ENCODE assay signal across 8 cellular contexts in genomic region chr16:49492090-49492801, GRCh38.
A peak's percentile ranks its signal among the peaks of the same experiment; 100 is the strongest.
DNase-seq lines count a peak whose midpoint lies in the region; ATAC-seq lines count a peak whose summit lies in the region.

No MANE protein-coding gene starts in this region.

- peaks cover 0 to 4% (median 2%) of the 10 kb centered on the region in 4 donors for H3K4me1 Mint-ChIP-seq in CD4-positive, alpha-beta memory T cell

- H3K4me3 Mint-ChIP-seq in CD4-positive, alpha-beta memory T cell = no peak overlapping the region

- H3K36me3 ChIP-seq in CD4-positive, alpha-beta memory T cell (ENCODE audit: insufficient read depth, low read length) = no peaks in the 10 kb centered on the region
- no peaks in the 10 kb centered on the region for H3K36me3 ChIP-seq in iPS-18a (ENCODE audit: control insufficient read depth, low read depth, low read length)

- peak; percentile 58 for ATAC-seq in GM21381 (IDR thresholded peaks at IDR 0.05; ENCODE audit: unreplicated experiment)

- POLR2A ChIA-PET in CD4-positive, alpha-beta memory T cell (lab: Charles Lee; ENCODE audit: partially characterized antibody) = no interaction called here

- H3K9me3 ChIP-seq in CD4-positive, alpha-beta memory T cell (ENCODE audit: control insufficient read depth in 1 of 2, low read length in 2 of 2) = no peaks in the 10 kb centered on the region
- no peaks in the 10 kb centered on the region for H3K9me3 ChIP-seq in iPS-18a (ENCODE audit: control insufficient read depth, low read depth, low read length)

- H3K27me3 Mint-ChIP-seq in CD4-positive, alpha-beta memory T cell = peaks cover 4 to 5% of the 10 kb centered on the region in 2 donors

- no peak overlapping the region for H3K4me3 ChIP-seq in CD4-positive, alpha-beta memory T cell (ENCODE audit: low read length in 2 of 2)
- H3K4me3 ChIP-seq in iPS-18a (ENCODE audit: low read length) = peak overlapping the region; percentile 36

- H3K27ac Mint-ChIP-seq in CD4-positive, alpha-beta memory T cell = no peak overlapping the region

- H3K9me3 Mint-ChIP-seq in CD4-positive, alpha-beta memory T cell = no peaks in the 10 kb centered on the region

- DNase-seq in CD4-positive, alpha-beta memory T cell = peak in 4 of 5 donors; percentile 10 to 27 (median 16)
- DNase-seq in NCI-H526 treated with DMSO at 0.1 percent for 48 hours (lab: John Stamatoyannopoulos, UW) (peak; percentile 27), anterior cingulate cortex (lab: John Stamatoyannopoulos, UW) (peak in 31 of 58 donors; percentile 7 to 65 (median 32)), OCI-M2 (lab: John Stamatoyannopoulos, UW; ENCODE audit: unreplicated experiment) (no peak), NOMO-1 treated with dmso at 0.1 percent for 144 hours (lab: John Stamatoyannopoulos, UW; ENCODE audit: unreplicated experiment) (no peak)
- peak; percentile 62 for DNase-seq in stimulated activated CD4-positive, alpha-beta T cell treated with anti-CD3 and anti-CD28 coated beads, Interleukin-15, amount 100 ng/mL, for 24 hours

- intact Hi-C loops in CD4-positive, alpha-beta memory T cell (cut with micrococcal nuclease) = loop anchor here (1.0 kb wide), 1 partner anchor 51 kb away; no protein-coding TSS in a partner anchor

- no peak overlapping the region for H3K9ac ChIP-seq in iPS-18a (ENCODE audit: low read length)

- CTCF ChIA-PET in CD4-positive, alpha-beta memory T cell (lab: Charles Lee; ENCODE audit: partially characterized antibody) = interaction anchor here (1.2 kb wide), 1 partner anchor 29 kb away, joined by 3 read pairs; no protein-coding TSS in a partner anchor

- no peak overlapping the region for H3K27ac ChIP-seq in CD4-positive, alpha-beta memory T cell (ENCODE audit: low read depth, low read length)
- H3K27ac ChIP-seq in iPS-18a (ENCODE audit: low read length) = no peak overlapping the region

- H3K27me3 ChIP-seq in CD4-positive, alpha-beta memory T cell (ENCODE audit: insufficient read depth, low read length) = no peaks in the 10 kb centered on the region
- H3K27me3 ChIP-seq in iPS-18a (ENCODE audit: control insufficient read depth, insufficient read depth, low read length) = no peaks in the 10 kb centered on the region

- H3K36me3 Mint-ChIP-seq in CD4-positive, alpha-beta memory T cell = no peaks in the 10 kb centered on the region

- H3K4me1 ChIP-seq in CD4-positive, alpha-beta memory T cell (ENCODE audit: insufficient read depth, low read length) = peaks cover 9% of the 10 kb centered on the region
- peaks cover 14% of the 10 kb centered on the region for H3K4me1 ChIP-seq in iPS-18a (ENCODE audit: control insufficient read depth, low read depth, low read length)

Comparison
In these comparisons a context has a peak if more than half of its experiments do, and no peak if none do; other contexts are left out.
1. DNase-seq: peak in CD4-positive, alpha-beta memory T cell (4 of 5), NCI-H526 treated with DMSO at 0.1 percent for 48 hours (single experiment), anterior cingulate cortex (31 of 58) and stimulated activated CD4-positive, alpha-beta T cell treated with anti-CD3 and anti-CD28 coated beads, Interleukin-15, amount 100 ng/mL, for 24 hours (single experiment); none in OCI-M2 (single experiment) and NOMO-1 treated with dmso at 0.1 percent for 144 hours (single experiment).